13 cellular contexts compared by ENCODE assay signal in genomic region chr2:174590346-174590745, GRCh38. TPM values are rescaled to one million over a fixed set of nuclear protein-coding genes. Genes with fewer than 3 reads are reported as not detected.
DNase-seq lines count a peak whose midpoint lies in the region; ATAC-seq and TF ChIP-seq lines count a peak whose summit lies in the region.
"Had no signal": no experiment of that assay in that cellular context is flagged by ENCODE, and none has a peak within 500 bp of the region (broad histone marks: within the 10 kb centered on the region; RNA-seq: fewer than 3 reads in every experiment).

No MANE protein-coding gene starts in this region.

- H2BK20ac ChIP-seq in IMR-90 (ENCODE audit: low read depth, low read length): no peak overlapping the region

- H4K91ac ChIP-seq in IMR-90 (ENCODE audit: insufficient read depth, low read depth, low read length) (no peak overlapping the region; the same call in 1 of the 2 replicates), neuronal stem cell (ENCODE audit: low read depth, low read length, poor library complexity) (no peak overlapping the region)

- H3K27me3 ChIP-seq in CD4-positive, alpha-beta T cell (ENCODE audit: control insufficient read depth, insufficient read depth, low read length): no peaks in the 10 kb centered on the region
- H3K27me3 ChIP-seq in IMR-90 (ENCODE audit: control insufficient read depth, insufficient read depth, low read length) (no peaks in the 10 kb centered on the region), neuronal stem cell (ENCODE audit: control insufficient read depth in 3 of 3, insufficient read depth in 3 of 3, low read depth in 1 of 3, low read length in 3 of 3) (no peaks in the 10 kb centered on the region)
- H3K27me3 ChIP-seq: tibial artery had no signal

- no peak overlapping the region for H2AK5ac ChIP-seq in IMR-90 (ENCODE audit: low read depth, low read length)
- H2AK5ac ChIP-seq in neuronal stem cell (ENCODE audit: low read depth, low read length): no peak overlapping the region

- H4K5ac ChIP-seq in IMR-90 (ENCODE audit: low read depth, low read length): no peak overlapping the region

- no peak for DNase-seq in CD4-positive, alpha-beta T cell
- no peak for DNase-seq in IMR-90
- DNase-seq in activated naive CD8-positive, alpha-beta T cell treated with anti-CD3 and anti-CD28 coated beads for 36 hours: no peak
- DNase-seq in neuronal stem cell (ENCODE audit: low spot score): no peak
- no peak for DNase-seq in RWPE1 (ENCODE audit: low spot score)
- DNase-seq: activated CD4-positive, alpha-beta T cell treated with anti-CD3 and anti-CD28 coated beads for 48 hours; NCI-H1436 treated with DMSO at 0.1 percent for 48 hours; NCI-H524; PC-9; psoas muscle; tibial artery had no signal

- no peak for TF ChIP-seq RAD21 in IMR-90 (IDR thresholded peaks at IDR 0.05; ENCODE audit: low read length)

- H3K4me2 ChIP-seq in IMR-90 (ENCODE audit: low read depth, low read length): no peak overlapping the region
- no peak overlapping the region for H3K4me2 ChIP-seq in neuronal stem cell (ENCODE audit: insufficient read depth, low read length, poor library complexity, severe bottlenecking)
- H3K4me2 ChIP-seq: PC-9 had no signal

- no peaks in the 10 kb centered on the region for H3K9me3 ChIP-seq in CD4-positive, alpha-beta T cell (ENCODE audit: control insufficient read depth, low read length)
- H3K9me3 ChIP-seq in IMR-90 (ENCODE audit: control insufficient read depth, insufficient read depth, low read length) (no peaks in the 10 kb centered on the region), neuronal stem cell (replicated peaks in 1 of 2; ENCODE audit: control insufficient read depth in 2 of 2, insufficient read depth in 1 of 2, low read depth in 1 of 2, low read length in 2 of 2) (no peaks in the 10 kb centered on the region)
- H3K9me3 ChIP-seq: psoas muscle, tibial artery had no signal

- POLR2A ChIA-PET in CD4-positive, alpha-beta T cell (lab: Charles Lee): interaction anchor here (1.2 to 5.9 kb wide), 2 partner anchors 18 to 43 kb away, joined by 7 to 54 read pairs; no protein-coding TSS in a partner anchor
- POLR2A ChIA-PET in IMR-90 (lab: Charles Lee; ENCODE audit: unreplicated experiment): no interaction called here
- POLR2A ChIA-PET in RWPE1 (lab: Yijun Ruan, JAX; ENCODE audit: low non-redundant PET): no interaction called here

- peak overlapping the region; percentile 75 for H3K27ac ChIP-seq in CD4-positive, alpha-beta T cell (ENCODE audit: low read depth, low read length)
- H3K27ac ChIP-seq in IMR-90 (ENCODE audit: insufficient read depth, low read length) (no peak overlapping the region), neuronal stem cell (replicated peaks; ENCODE audit: low read length) (no peak overlapping the region), RWPE1 (no peak overlapping the region)
- H3K27ac ChIP-seq: PC-9, psoas muscle had no signal

- H3K4me3 ChIP-seq in IMR-90 (ENCODE audit: insufficient read depth, low read depth, low read length) (no peak overlapping the region), neuronal stem cell (ENCODE audit: low read length in 2 of 2) (peak overlapping the region in 1 of 2 donors; percentile 7)
- H3K4me3 ChIP-seq: PC-9, psoas muscle, tibial artery had no signal

- H3K36me3 ChIP-seq in IMR-90 (ENCODE audit: control insufficient read depth, insufficient read depth, low read length) (no peaks in the 10 kb centered on the region), neuronal stem cell (replicated peaks in 1 of 2; ENCODE audit: control insufficient read depth in 2 of 2, insufficient read depth in 2 of 2, low read length in 2 of 2) (no peaks in the 10 kb centered on the region)
- H3K36me3 ChIP-seq: tibial artery had no signal

- 0 out of 2 replicates have a peak overlapping the region, but pooled peaks have one; percentile 32 for H3K4ac ChIP-seq in IMR-90 (ENCODE audit: low read depth, low read length)
- H3K4ac ChIP-seq in neuronal stem cell (ENCODE audit: low read length): no peak overlapping the region

- TF ChIP-seq POLR2A in IMR-90 (IDR thresholded peaks at IDR 0.05; ENCODE audit: low read depth, low read length): no peak

- ATAC-seq in CD4-positive, alpha-beta T cell (ENCODE audit: poor library complexity): no peak
- no peak for ATAC-seq in IMR-90 (ENCODE audit: low read depth)
- no peak for ATAC-seq in HG02610 (IDR thresholded peaks at IDR 0.05; ENCODE audit: unreplicated experiment)
- ATAC-seq in HG02852 (IDR thresholded peaks at IDR 0.05; ENCODE audit: unreplicated experiment): no peak
- ATAC-seq: psoas muscle had no signal

- intact Hi-C loops in CD4-positive, alpha-beta T cell (cut with DNase I, micrococcal nuclease): loop anchor here in 1 of 2 experiments (5.0 kb wide), 1 partner anchor 98 kb away; no protein-coding TSS in a partner anchor
- intact Hi-C loops in IMR-90 (cut with micrococcal nuclease): loop anchor here (10.0 kb wide), 1 partner anchor 404 kb away; no protein-coding TSS in a partner anchor

- no peaks in the 10 kb centered on the region for H3K27me3 Mint-ChIP-seq in CD4-positive, alpha-beta T cell
- no peaks in the 10 kb centered on the region for H3K27me3 Mint-ChIP-seq in activated naive CD8-positive, alpha-beta T cell treated with anti-CD3 and anti-CD28 coated beads for 36 hours

- H3K9ac ChIP-seq in IMR-90 (ENCODE audit: low read depth, low read length) (no peak overlapping the region), neuronal stem cell (ENCODE audit: low read depth, low read length, poor library complexity) (no peak overlapping the region)

- H3K4me1 Mint-ChIP-seq in CD4-positive, alpha-beta T cell (ENCODE audit: low read depth): peaks cover 82% of the 10 kb centered on the region
- peaks cover 71% of the 10 kb centered on the region for H3K4me1 Mint-ChIP-seq in activated naive CD8-positive, alpha-beta T cell treated with anti-CD3 and anti-CD28 coated beads for 36 hours

- in situ Hi-C loops in IMR-90 (cut with MboI; ENCODE audit: low sequenced_read_pairs): no loop called here

- no peak for TF ChIP-seq CTCF in CD4-positive, alpha-beta T cell (IDR thresholded peaks at IDR 0.05)
- TF ChIP-seq CTCF in IMR-90 (conservative IDR thresholded peaks at IDR 0.05; ENCODE audit: low read depth, low read length) (no peak), RWPE1 (conservative IDR thresholded peaks at IDR 0.05; ENCODE audit: low read depth) (no peak)

- H2BK15ac ChIP-seq in IMR-90 (ENCODE audit: low read depth, low read length) (no peak overlapping the region), neuronal stem cell (ENCODE audit: low read length) (no peak overlapping the region)

- peaks cover 11% of the 10 kb centered on the region for H3K9me1 ChIP-seq in IMR-90 (ENCODE audit: insufficient read depth, low read length)

- 0 out of 2 replicates have a peak, but pooled peaks cover 3% of the 10 kb centered on the region for H4K20me1 ChIP-seq in IMR-90 (ENCODE audit: insufficient read depth, low read length)

- H2BK5ac ChIP-seq in IMR-90 (ENCODE audit: low read depth, low read length, poor library complexity, severe bottlenecking) (no peak overlapping the region), neuronal stem cell (ENCODE audit: low read length) (peak overlapping the region; percentile 9)

- H4K8ac ChIP-seq in IMR-90 (ENCODE audit: low read depth in 2 of 2, low read length in 2 of 2) (no peak overlapping the region), neuronal stem cell (ENCODE audit: low read depth, low read length) (no peak overlapping the region)

- no peak overlapping the region for H3K56ac ChIP-seq in IMR-90 (ENCODE audit: extremely low read depth, insufficient read depth, low read length)

- no peak overlapping the region for H3K14ac ChIP-seq in IMR-90 (replicated peaks; ENCODE audit: low read depth, low read length)
- no peak overlapping the region for H3K14ac ChIP-seq in neuronal stem cell (ENCODE audit: low read length)

- peaks cover 84% of the 10 kb centered on the region for H3K36me3 Mint-ChIP-seq in CD4-positive, alpha-beta T cell (ENCODE audit: low read depth)
- peaks cover 67% of the 10 kb centered on the region for H3K36me3 Mint-ChIP-seq in activated naive CD8-positive, alpha-beta T cell treated with anti-CD3 and anti-CD28 coated beads for 36 hours

- WGBS in IMR-90 (ENCODE audit: extremely low coverage in 2 of 2, insufficient read length in 1 of 2), 2 experiments: 78% methylated on average over 2 of the region's 4 CpGs; no CpG with 5 or more reads in 1 of the 2 experiments
- WGBS in neuronal stem cell (ENCODE audit: extremely low coverage in 2 of 2, insufficient read length in 2 of 2, insufficient replicate concordance in 1 of 2), 2 donors: no CpG with 5 or more reads among the region's 4 CpGs

- dilution Hi-C loops in IMR-90 (cut with HindIII; ENCODE audit: low sequenced_read_pairs, unreplicated experiment): no loop called here

- H3K27ac Mint-ChIP-seq in CD4-positive, alpha-beta T cell: peak overlapping the region; percentile 95
- H3K27ac Mint-ChIP-seq in activated naive CD8-positive, alpha-beta T cell treated with anti-CD3 and anti-CD28 coated beads for 36 hours: peak overlapping the region; percentile 91

- H3K9me3 Mint-ChIP-seq in CD4-positive, alpha-beta T cell: no peaks in the 10 kb centered on the region
- no peaks in the 10 kb centered on the region for H3K9me3 Mint-ChIP-seq in activated naive CD8-positive, alpha-beta T cell treated with anti-CD3 and anti-CD28 coated beads for 36 hours

- H3K18ac ChIP-seq in IMR-90 (ENCODE audit: low read depth, low read length) (peak overlapping the region; percentile 21; the same call in 1 of the 2 replicates), neuronal stem cell (ENCODE audit: low read length) (no peak overlapping the region)

- no peak overlapping the region for H2AK9ac ChIP-seq in IMR-90 (replicated peaks; ENCODE audit: low read depth, low read length, poor library complexity)

- H3K23ac ChIP-seq in IMR-90 (ENCODE audit: low read depth, low read length) (no peak overlapping the region), neuronal stem cell (ENCODE audit: low read depth, low read length, poor library complexity) (no peak overlapping the region)

- H3K79me1 ChIP-seq in IMR-90 (ENCODE audit: low read depth in 1 of 2, low read length in 2 of 2): peaks cover 12 to 28% of the 10 kb centered on the region in 2 experiments
- H3K79me1 ChIP-seq in neuronal stem cell (ENCODE audit: low read depth, low read length): no peaks in the 10 kb centered on the region

- H3K4me1 ChIP-seq in IMR-90 (ENCODE audit: control insufficient read depth, insufficient read depth, low read length) (peaks cover 29% of the 10 kb centered on the region), neuronal stem cell (ENCODE audit: control insufficient read depth in 2 of 2, insufficient read depth in 1 of 2, low read depth in 1 of 2, low read length in 2 of 2) (peaks cover 11 to 14% of the 10 kb centered on the region in 2 donors)
- H3K4me1 ChIP-seq: psoas muscle had no signal

- H2AFZ ChIP-seq in IMR-90 (replicated peaks; ENCODE audit: low read length, poor library complexity): no peak overlapping the region
- no peak overlapping the region for H2AFZ ChIP-seq in neuronal stem cell (ENCODE audit: low read length)
- H2AFZ ChIP-seq: PC-9 had no signal

- H3K4me3 Mint-ChIP-seq in CD4-positive, alpha-beta T cell: peak overlapping the region; percentile 75
- peak overlapping the region; percentile 23 for H3K4me3 Mint-ChIP-seq in activated naive CD8-positive, alpha-beta T cell treated with anti-CD3 and anti-CD28 coated beads for 36 hours

- no peak overlapping the region for H2BK12ac ChIP-seq in neuronal stem cell (ENCODE audit: low read length)

- no TSS peak for BruUV-seq in IMR-90 (replicated peaks; lab: Mats Ljungman, UMichigan)

- CTCF ChIA-PET in CD4-positive, alpha-beta T cell (lab: Charles Lee): interaction anchor here (0.9 to 2.1 kb wide), 2 partner anchors 10 to 13 kb away, joined by 3 to 7 read pairs; no protein-coding TSS in a partner anchor
- CTCF ChIA-PET in IMR-90 (lab: Yijun Ruan, JAX): no interaction called here
- CTCF ChIA-PET in RWPE1 (lab: Yijun Ruan, JAX): no interaction called here

- H2BK120ac ChIP-seq in IMR-90 (ENCODE audit: low read depth, low read length) (peak overlapping the region; percentile 9; the same call in 1 of the 2 replicates), neuronal stem cell (ENCODE audit: low read depth, low read length) (no peak overlapping the region)

RNA-seq across cellular contexts. Expression of gene WIPF1, which starts 7.3 kb away (rescaled TPM):
- total RNA-seq in CD4-positive, alpha-beta T cell: 100 to 1,000 TPM; 237 to 264 TPM
- total RNA-seq in IMR-90 (2012; rRNA removed): 2.7 and 3.3 TPM in 2 replicates
- 13.5 and 14.2 TPM in 2 replicates for polyA plus RNA-seq in IMR-90 (2012; rRNA removed)
- 5.5 and 14.1 TPM in 2 replicates for polyA plus RNA-seq in IMR-90 (2012; cell fraction: cytosol; rRNA removed)
- 10.0 and 12.1 TPM in 2 replicates for polyA plus RNA-seq in IMR-90 (2012; cell fraction: nucleus; rRNA removed; ENCODE audit: low replicate concordance)
- 100 to 1,000 TPM; 384 to 391 TPM for total RNA-seq in activated naive CD8-positive, alpha-beta T cell treated with anti-CD3 and anti-CD28 coated beads for 36 hours
- 20.8 TPM for polyA plus RNA-seq in neuronal stem cell (2013, experiment 1 of 2)
- polyA plus RNA-seq in neuronal stem cell (2013, experiment 2 of 2): 21.6 TPM

Comparison
In these comparisons a context has a peak if more than half of its experiments do, and no peak if none do; other contexts are left out.
1. RNA of gene WIPF1, which starts 7.3 kb away (total RNA-seq): 384 to 391 TPM in activated naive CD8-positive, alpha-beta T cell treated with anti-CD3 and anti-CD28 coated beads for 36 hours and 237 to 264 TPM in CD4-positive, alpha-beta T cell; 2.7 to 3.3 TPM in IMR-90; every median in the first group is over 10 times any median in the second.